In genomic region chr22:31230155-31230870, GRCh38 we compare ENCODE assay signal across 9 cellular contexts. TPM values are rescaled to one million over a fixed set of nuclear protein-coding genes. Genes with fewer than 3 reads are reported as not detected.
A peak's percentile ranks its signal among the peaks of the same experiment; 100 is the strongest.
DNase-seq lines count a peak whose midpoint lies in the region; ATAC-seq, FAIRE-seq and TF ChIP-seq lines count a peak whose summit lies in the region.
"Had no signal": no experiment of that assay in that cellular context is flagged by ENCODE, and none has a peak within 500 bp of the region (broad histone marks: within the 10 kb centered on the region; RNA-seq: fewer than 3 reads in every experiment).

No MANE protein-coding gene starts in this region.

- no peak for TF ChIP-seq EP300 in suprapubic skin (IDR thresholded peaks at IDR 0.05)

- no peak for DNase-seq in T-helper 1 cell
- no peak for DNase-seq in activated naive CD8-positive, alpha-beta T cell treated with anti-CD3 and anti-CD28 coated beads for 36 hours
- DNase-seq in kidney: no peak
- no peak for DNase-seq in suprapubic skin (ENCODE audit: low spot score in 2 of 2)
- no peak for DNase-seq in DMS79 (lab: John Stamatoyannopoulos, UW)

- H3K4me3 Mint-ChIP-seq in T-helper 1 cell treated with Interleukin-12 subunit alpha and Interleukin-12 subunit beta and Interleukin-4 antibody, amounts not matched to agents 30 μg/mL and 1 μg/mL, for 36 hours: peak overlapping the region; percentile 73
- H3K4me3 Mint-ChIP-seq in activated naive CD8-positive, alpha-beta T cell treated with anti-CD3 and anti-CD28 coated beads for 36 hours: no peak overlapping the region

- H3K9me3 ChIP-seq in kidney (ENCODE audit: control insufficient read depth in 1 of 2, low read length in 2 of 2): no peaks in the 10 kb centered on the region
- H3K9me3 ChIP-seq in suprapubic skin: no peaks in the 10 kb centered on the region
- H3K9me3 ChIP-seq: SJSA1 had no signal

- H3K9me3 Mint-ChIP-seq in T-helper 1 cell treated with Interleukin-12 subunit alpha and Interleukin-12 subunit beta and Interleukin-4 antibody, amounts not matched to agents 30 μg/mL and 1 μg/mL, for 36 hours: no peaks in the 10 kb centered on the region
- no peaks in the 10 kb centered on the region for H3K9me3 Mint-ChIP-seq in activated naive CD8-positive, alpha-beta T cell treated with anti-CD3 and anti-CD28 coated beads for 36 hours

- intact Hi-C loops in kidney (cut with DNase I): no loop called here

- H3K4me3 ChIP-seq in kidney (ENCODE audit: low read length in 2 of 2) (no peak overlapping the region), suprapubic skin (no peak overlapping the region)
- H3K4me3 ChIP-seq: SJSA1 had no signal

- H3K36me3 ChIP-seq in kidney (ENCODE audit: control insufficient read depth in 1 of 2, insufficient read depth in 2 of 2, low read length in 2 of 2) (peaks cover 0 to 3% of the 10 kb centered on the region in 2 donors), suprapubic skin (peaks cover 8% of the 10 kb centered on the region)

- TF ChIP-seq CTCF in kidney (IDR thresholded peaks at IDR 0.05; ENCODE audit: borderline replicate concordance, extremely low read depth, insufficient read depth): no peak
- TF ChIP-seq CTCF in suprapubic skin (IDR thresholded peaks at IDR 0.05): no peak

- no peak overlapping the region for H3K9ac ChIP-seq in kidney (ENCODE audit: low read length in 2 of 2)

- H3K36me3 Mint-ChIP-seq in T-helper 1 cell treated with Interleukin-12 subunit alpha and Interleukin-12 subunit beta and Interleukin-4 antibody, amounts not matched to agents 30 μg/mL and 1 μg/mL, for 36 hours (ENCODE audit: low read depth): peaks cover 25% of the 10 kb centered on the region
- peaks cover 6% of the 10 kb centered on the region for H3K36me3 Mint-ChIP-seq in activated naive CD8-positive, alpha-beta T cell treated with anti-CD3 and anti-CD28 coated beads for 36 hours

- peak overlapping the region; percentile 95 for H3K27ac Mint-ChIP-seq in T-helper 1 cell treated with Interleukin-12 subunit alpha and Interleukin-12 subunit beta and Interleukin-4 antibody, amounts not matched to agents 30 μg/mL and 1 μg/mL, for 36 hours
- H3K27ac Mint-ChIP-seq in activated naive CD8-positive, alpha-beta T cell treated with anti-CD3 and anti-CD28 coated beads for 36 hours: peak overlapping the region; percentile 61

- TF ChIP-seq POLR2A in suprapubic skin (IDR thresholded peaks at IDR 0.05): no peak

- peaks cover 14 to 20% of the 10 kb centered on the region in 2 donors for H3K4me1 ChIP-seq in kidney (ENCODE audit: control insufficient read depth in 1 of 2, insufficient read depth in 1 of 2, low read depth in 1 of 2, low read length in 2 of 2)
- H3K4me1 ChIP-seq in suprapubic skin: peaks cover 38% of the 10 kb centered on the region

- peak overlapping the region; percentile 64 to 86 for H3K27ac ChIP-seq in kidney (ENCODE audit: low read depth in 2 of 2, low read length in 2 of 2)
- H3K27ac ChIP-seq in suprapubic skin: peak overlapping the region; percentile 6
- H3K27ac ChIP-seq: SJSA1 had no signal

- FAIRE-seq in kidney (lab: Jason Lieb, UNC): no peak

- no peak for ATAC-seq in HG02870 (IDR thresholded peaks at IDR 0.05; ENCODE audit: unreplicated experiment)
- ATAC-seq in GM21786 (IDR thresholded peaks at IDR 0.05; ENCODE audit: unreplicated experiment): no peak

- peaks cover 52% of the 10 kb centered on the region for H3K4me1 Mint-ChIP-seq in T-helper 1 cell treated with Interleukin-12 subunit alpha and Interleukin-12 subunit beta and Interleukin-4 antibody, amounts not matched to agents 30 μg/mL and 1 μg/mL, for 36 hours (ENCODE audit: low read depth)
- peaks cover 23% of the 10 kb centered on the region for H3K4me1 Mint-ChIP-seq in activated naive CD8-positive, alpha-beta T cell treated with anti-CD3 and anti-CD28 coated beads for 36 hours

- H3K27me3 Mint-ChIP-seq in T-helper 1 cell treated with Interleukin-12 subunit alpha and Interleukin-12 subunit beta and Interleukin-4 antibody, amounts not matched to agents 30 μg/mL and 1 μg/mL, for 36 hours (ENCODE audit: low read depth): no peaks in the 10 kb centered on the region
- H3K27me3 Mint-ChIP-seq in activated naive CD8-positive, alpha-beta T cell treated with anti-CD3 and anti-CD28 coated beads for 36 hours: no peaks in the 10 kb centered on the region

- H3K27me3 ChIP-seq in suprapubic skin: no peaks in the 10 kb centered on the region
- H3K27me3 ChIP-seq: SJSA1 had no signal

- 77% methylated on average over 6 of the region's 6 CpGs for WGBS in suprapubic skin

RNA-seq across cellular contexts. Expression of gene LIMK2, which starts 18.2 kb away (rescaled TPM):
- total RNA-seq in activated naive CD8-positive, alpha-beta T cell treated with anti-CD3 and anti-CD28 coated beads for 36 hours: 10 to 100 TPM; 28.9 to 30.1 TPM
- total RNA-seq in kidney (48.2 TPM), suprapubic skin (100 to 1,000 TPM; 103 to 229 (median 188) TPM)
- polyA plus RNA-seq in kidney (ENCODE audit: insufficient read depth, low read depth, low replicate concordance): 20.3 TPM
